23 cellular contexts compared by ENCODE assay signal in genomic region chr20:12886618-12887363, GRCh38.
"Had no signal": no experiment of that assay in that cellular context is flagged by ENCODE, and none has a peak within 500 bp of the region (broad histone marks: within the 10 kb centered on the region; RNA-seq: fewer than 3 reads in every experiment).

No MANE protein-coding gene starts in this region.

- FAIRE-seq: endometrium, kidney had no signal

- DNase-seq: cerebellar nuclear complex; colonic mucosa; cortex of kidney; effector CD8-positive, alpha-beta T cell; effector memory CD8-positive, alpha-beta T cell; endodermal cell; erythroblast; foreskin keratinocyte; gastrocnemius medialis; heart left ventricle; hypothalamus; immature natural killer cell; islet precursor cell; kidney; kidney glomerular epithelial cell; left lung; lower lobe of right lung; mesenchymal stem cell; mucosa of descending colon had no signal

- H3K27ac ChIP-seq: colonic mucosa, epithelial cell of prostate, foreskin keratinocyte, gastrocnemius medialis, heart left ventricle, hepatocyte, left lung, lower lobe of right lung had no signal

- H3K4me3 ChIP-seq: colonic mucosa, gastrocnemius medialis, heart left ventricle, hepatocyte, left lung, lower lobe of right lung, mucosa of descending colon had no signal

- H3K79me2 ChIP-seq: hepatocyte had no signal

- H3K4me2 ChIP-seq: hepatocyte had no signal

- H3K9me3 ChIP-seq: colonic mucosa, gastrocnemius medialis, heart left ventricle, left lung, lower lobe of right lung, mucosa of descending colon had no signal

- ATAC-seq: effector memory CD8-positive, alpha-beta T cell; esophagus mucosa; foreskin keratinocyte; gastrocnemius medialis; left lung; lower lobe of right lung; mucosa of descending colon had no signal

- H3K4me1 ChIP-seq: colonic mucosa, foreskin keratinocyte, gastrocnemius medialis, heart left ventricle, left lung, lower lobe of right lung had no signal

- H3K36me3 ChIP-seq: colonic mucosa, gastrocnemius medialis, heart left ventricle, left lung, lower lobe of right lung had no signal

- H2AFZ ChIP-seq: hepatocyte had no signal

- H3K27me3 ChIP-seq: colonic mucosa, gastrocnemius medialis, heart left ventricle, hepatocyte, left lung had no signal
